Comparison of ENCODE assay signal across 18 cellular contexts in the genomic region with DNA sequence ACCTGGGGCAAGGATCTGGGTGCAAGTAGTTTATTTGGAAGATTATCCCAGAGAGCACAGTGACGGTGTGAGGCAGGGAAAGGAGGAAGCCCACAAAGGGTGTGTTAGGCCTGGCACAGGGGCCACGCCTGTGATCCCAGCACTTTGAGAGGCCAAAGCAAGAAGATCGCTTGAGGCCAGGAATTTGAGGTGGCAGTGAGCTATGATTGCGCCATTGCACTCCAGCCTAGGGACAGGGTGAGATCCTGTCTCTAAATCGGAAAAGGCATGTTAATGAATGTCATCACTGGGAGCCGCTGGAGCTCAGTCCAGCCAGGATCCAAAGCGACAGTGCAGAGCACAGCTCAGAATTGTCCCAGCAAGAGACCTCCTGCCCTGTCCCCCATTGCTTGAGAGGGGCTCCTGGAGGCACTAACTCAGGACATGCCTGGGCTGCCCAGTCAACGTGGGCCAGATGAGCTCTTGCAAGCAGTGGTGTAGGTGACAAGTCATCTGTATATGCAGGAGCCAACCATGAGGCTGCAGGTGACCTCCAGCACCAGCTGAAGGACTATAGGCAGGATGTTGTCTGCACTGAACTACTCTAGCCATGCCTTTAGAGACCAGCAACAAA.
"Had no signal": no experiment of that assay in that cellular context is flagged by ENCODE, and none has a peak within 500 bp of the region (broad histone marks: within the 10 kb centered on the region; RNA-seq: fewer than 3 reads in every experiment).

No MANE protein-coding gene starts in this region.

- FAIRE-seq: astrocyte, colon had no signal

- H3K4me3 Mint-ChIP-seq: stimulated activated naive B cell treated with anti-CD40 and anti-IgM and Interleukin-4, amounts not matched to agents 10 μg/mL and 1 μg/mL and 100 μg/mL, for 72 hours had no signal

- H3K9me3 ChIP-seq: esophagus muscularis mucosa, lower lobe of right lung, tibial nerve, uterus had no signal

- H3K4me1 ChIP-seq: lower lobe of right lung, uterus had no signal

- H3K36me3 ChIP-seq: cardiac muscle cell, esophagus muscularis mucosa, lower lobe of right lung, tibial nerve, uterus had no signal

- H3K27ac ChIP-seq: cardiac muscle cell, lower lobe of right lung, uterus, VCaP had no signal

- DNase-seq: activated CD4-positive, alpha-beta T cell treated with anti-CD3 and anti-CD28 coated beads for 1 hour; activated CD4-positive, alpha-beta T cell treated with anti-CD3 and anti-CD28 coated beads, Interleukin-2, amount 50 U/mL, for 4 hours; activated naive CD4-positive, alpha-beta T cell; activated T-cell treated with anti-CD3 and anti-CD28 coated beads for 4 hours; hippocampal formation; kidney glomerular epithelial cell; lower lobe of right lung; midbrain; stimulated activated CD4-positive, alpha-beta T cell treated with anti-CD3 and anti-CD28 coated beads, Interleukin-2, amount 100 ng/mL, for 48 hours; stimulated activated naive B cell treated with anti-CD40 and anti-IgM and Interleukin-4, amounts not matched to agents 10 μg/mL and 1 μg/mL and 100 μg/mL, for 72 hours; T-helper 1 cell had no signal

- H3K27me3 ChIP-seq: cardiac muscle cell, tibial nerve, uterus had no signal

- H3K36me3 Mint-ChIP-seq: stimulated activated naive B cell treated with anti-CD40 and anti-IgM and Interleukin-4, amounts not matched to agents 10 μg/mL and 1 μg/mL and 100 μg/mL, for 72 hours had no signal

- H3K4me3 ChIP-seq: cardiac muscle cell, esophagus muscularis mucosa, lower lobe of right lung, tibial nerve, uterus had no signal

- H3K27ac Mint-ChIP-seq: stimulated activated naive B cell treated with anti-CD40 and anti-IgM and Interleukin-4, amounts not matched to agents 10 μg/mL and 1 μg/mL and 100 μg/mL, for 72 hours had no signal

- ATAC-seq: lower lobe of right lung; stimulated activated naive B cell treated with anti-CD40 and anti-IgM and Interleukin-4, amounts not matched to agents 10 μg/mL and 1 μg/mL and 100 μg/mL, for 72 hours had no signal
